In the genomic region with DNA sequence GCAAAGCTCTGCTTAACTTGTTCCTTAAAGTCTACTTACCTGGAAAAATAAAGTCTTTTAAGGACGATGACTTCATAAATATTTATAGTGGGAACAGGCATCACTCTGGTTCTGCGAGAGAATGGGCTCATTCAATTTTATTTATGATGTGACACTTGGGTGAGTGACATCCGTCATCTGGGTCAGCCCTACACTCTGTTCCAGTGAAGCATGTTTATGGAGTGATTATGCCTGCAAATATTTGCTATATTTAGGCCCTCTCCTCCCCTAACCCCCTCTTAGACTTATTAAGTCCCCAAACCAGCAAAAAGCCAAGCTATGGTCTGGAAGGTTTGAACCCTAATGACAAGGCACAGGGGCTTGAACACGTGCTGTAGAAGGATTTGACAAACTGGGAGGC, we compare ENCODE assay signal across 18 cellular contexts. TPM values are rescaled to one million over a fixed set of nuclear protein-coding genes. Genes with fewer than 3 reads are reported as not detected.
DNase-seq lines count a peak whose midpoint lies in the region; TF ChIP-seq lines count a peak whose summit lies in the region.
"Had no signal": no experiment of that assay in that cellular context is flagged by ENCODE, and none has a peak within 500 bp of the region (broad histone marks: within the 10 kb centered on the region; RNA-seq: fewer than 3 reads in every experiment).

No MANE protein-coding gene starts in this region.

- peak overlapping the region; percentile 8 for H3K4me3 ChIP-seq in coronary artery
- H3K4me3 ChIP-seq: GM12878 had no signal

- DNase-seq in DMS53 (lab: John Stamatoyannopoulos, UW): peak; percentile 63
- DNase-seq in DMS53 treated with DMSO at 0.1 percent for 48 hours (lab: John Stamatoyannopoulos, UW; ENCODE audit: unreplicated experiment): no peak
- DNase-seq in coronary artery (ENCODE audit: low spot score): no peak
- DNase-seq in neural crest cell (ENCODE audit: low read depth, low spot score): no peak
- no peak for DNase-seq in type B pancreatic cell (ENCODE audit: extremely low spot score, unreplicated experiment)
- no peak for DNase-seq in inferior parietal cortex (ENCODE audit: extremely low spot score)
- no peak for DNase-seq in medulla oblongata (ENCODE audit: extremely low spot score)
- no peak for DNase-seq in cerebellar cortex (ENCODE audit: low spot score)
- DNase-seq: activated T-cell treated with anti-CD3 and anti-CD28 coated beads, Interleukin-2, amount 50 U/mL, for 4 hours; H7; NCI-H1417 treated with DMSO at 0.1 percent for 48 hours; NCI-H524 treated with DMSO at 0.1 percent for 48 hours; stimulated activated CD4-positive, alpha-beta T cell treated with anti-CD3 and anti-CD28 coated beads, Interleukin-2, amount 100 ng/mL, for 24 hours; stimulated activated naive CD4-positive, alpha-beta T cell treated with Interleukin-2 at 50 U/mL for 16 hours; WERI-Rb-1 had no signal

- H3K4me3 Mint-ChIP-seq in neural crest cell (peak overlapping the region; percentile 45), type B pancreatic cell (peak overlapping the region; percentile 87)
- H3K4me3 Mint-ChIP-seq: activated T-cell treated with anti-CD3 and anti-CD28 coated beads, Interleukin-2, amount 50 U/mL, for 4 hours had no signal

- H3K4me1 Mint-ChIP-seq in neural crest cell (peaks cover 34% of the 10 kb centered on the region), type B pancreatic cell (ENCODE audit: unreplicated experiment) (peaks cover 40% of the 10 kb centered on the region)

- peak overlapping the region; percentile 99 for H3K27ac ChIP-seq in coronary artery
- H3K27ac ChIP-seq: neutrophil, WERI-Rb-1 had no signal

- H3K9me3 Mint-ChIP-seq in neural crest cell: no peaks in the 10 kb centered on the region
- no peaks in the 10 kb centered on the region for H3K9me3 Mint-ChIP-seq in type B pancreatic cell
- H3K9me3 Mint-ChIP-seq: activated T-cell treated with anti-CD3 and anti-CD28 coated beads, Interleukin-2, amount 50 U/mL, for 4 hours had no signal

- no peaks in the 10 kb centered on the region for H3K27me3 Mint-ChIP-seq in neural crest cell (ENCODE audit: low read depth)
- H3K27me3 Mint-ChIP-seq in type B pancreatic cell: no peaks in the 10 kb centered on the region

- H3K36me3 Mint-ChIP-seq in neural crest cell (ENCODE audit: low read depth): no peaks in the 10 kb centered on the region
- H3K36me3 Mint-ChIP-seq in type B pancreatic cell: no peaks in the 10 kb centered on the region

- TF ChIP-seq CTCF in coronary artery (IDR thresholded peaks at IDR 0.05) (no peak), neural crest cell (conservative IDR thresholded peaks at IDR 0.05) (no peak), type B pancreatic cell (conservative IDR thresholded peaks at IDR 0.05) (no peak)

- no peak overlapping the region for H3K27ac Mint-ChIP-seq in neural crest cell (ENCODE audit: unreplicated experiment)
- H3K27ac Mint-ChIP-seq in type B pancreatic cell: peak overlapping the region; percentile 98

RNA-seq across cellular contexts. Expression of a gene that starts 55.8 kb away (rescaled TPM):
- total RNA-seq in neural crest cell (not detected in 2 replicates), type B pancreatic cell (ENCODE audit: low replicate concordance) (not detected in 2 replicates)
- total RNA-seq: activated T-cell treated with anti-CD3 and anti-CD28 coated beads, Interleukin-2, amount 50 U/mL, for 4 hours; GM12878; HT1080 had no signal
